In genomic region chr12:29241821-29242591, GRCh38 we compare ENCODE assay signal across 9 cellular contexts.
DNase-seq lines count a peak whose midpoint lies in the region; ATAC-seq, FAIRE-seq and TF ChIP-seq lines count a peak whose summit lies in the region.
"Had no signal": no experiment of that assay in that cellular context is flagged by ENCODE, and none has a peak within 500 bp of the region (broad histone marks: within the 10 kb centered on the region; RNA-seq: fewer than 3 reads in every experiment).

No MANE protein-coding gene starts in this region.

- peaks cover 9% of the 10 kb centered on the region for H3K4me1 ChIP-seq in foreskin keratinocyte
- no peaks in the 10 kb centered on the region for H3K4me1 ChIP-seq in pancreas

- H3K9me3 Mint-ChIP-seq in T-helper 2 cell treated with Interferon-gamma antibody and Interleukin-4, amounts not matched to agents 5 μg/mL and 100 μg/mL, for 36 hours, result no peaks in the 10 kb centered on the region
- peaks cover 0 to 3% (median 0%) of the 10 kb centered on the region in 6 donors for H3K9me3 Mint-ChIP-seq in immature natural killer cell

- H3K36me3 ChIP-seq in pancreas, result no peaks in the 10 kb centered on the region

- H3K36me3 Mint-ChIP-seq in T-helper 2 cell treated with Interferon-gamma antibody and Interleukin-4, amounts not matched to agents 5 μg/mL and 100 μg/mL, for 36 hours (ENCODE audit: low read depth), result no peaks in the 10 kb centered on the region
- H3K36me3 Mint-ChIP-seq in immature natural killer cell, result no peaks in the 10 kb centered on the region

- H3K4me3 ChIP-seq in pancreas, result no peak overlapping the region

- WGBS in pancreas, 2 donors, result 47 to 53% methylated on average over 7 of the region's 7 CpGs

- no peak overlapping the region for H3K27ac Mint-ChIP-seq in T-helper 2 cell treated with Interferon-gamma antibody and Interleukin-4, amounts not matched to agents 5 μg/mL and 100 μg/mL, for 36 hours
- H3K27ac Mint-ChIP-seq in immature natural killer cell, result no peak overlapping the region

- no peak overlapping the region for H3K4me3 Mint-ChIP-seq in T-helper 2 cell treated with Interferon-gamma antibody and Interleukin-4, amounts not matched to agents 5 μg/mL and 100 μg/mL, for 36 hours
- H3K4me3 Mint-ChIP-seq in immature natural killer cell, result no peak overlapping the region
- H3K4me3 Mint-ChIP-seq: T-cell had no signal

- H3K4me1 Mint-ChIP-seq in T-helper 2 cell treated with Interferon-gamma antibody and Interleukin-4, amounts not matched to agents 5 μg/mL and 100 μg/mL, for 36 hours (ENCODE audit: low read depth), result peaks cover 19% of the 10 kb centered on the region
- H3K4me1 Mint-ChIP-seq in immature natural killer cell, result no peaks in the 10 kb centered on the region

- intact Hi-C loops in pancreas (cut with DNase I), result no loop called here

- H3K27me3 Mint-ChIP-seq in T-helper 2 cell treated with Interferon-gamma antibody and Interleukin-4, amounts not matched to agents 5 μg/mL and 100 μg/mL, for 36 hours (ENCODE audit: low read depth), result no peaks in the 10 kb centered on the region
- H3K27me3 Mint-ChIP-seq in immature natural killer cell (ENCODE audit: low read depth in 3 of 3), result no peaks in the 10 kb centered on the region
- H3K27me3 Mint-ChIP-seq: T-cell had no signal

- H3K27me3 ChIP-seq in foreskin keratinocyte, result no peaks in the 10 kb centered on the region
- H3K27me3 ChIP-seq in pancreas, result peaks cover 0 to 4% (median 0%) of the 10 kb centered on the region in 4 donors

- TF ChIP-seq CTCF in foreskin keratinocyte (conservative IDR thresholded peaks at IDR 0.05) (peak; percentile 28), pancreas (IDR thresholded peaks at IDR 0.05) (no peak)

- ATAC-seq in GM19467 (IDR thresholded peaks at IDR 0.05; ENCODE audit: unreplicated experiment) (peak; percentile 64), HG03457 (IDR thresholded peaks at IDR 0.05; ENCODE audit: unreplicated experiment) (peak; percentile 89), foreskin keratinocyte (peak; percentile 84), pancreas (peak; percentile 31 to 92 (median 86))
- ATAC-seq: T-cell had no signal

- H3K27ac ChIP-seq in foreskin keratinocyte (no peak overlapping the region), pancreas (peak overlapping the region in 2 of 4 donors; percentile 24 to 43)

- peak; percentile 68 for FAIRE-seq in pancreas (lab: Jason Lieb, UNC)

- H3K9me3 ChIP-seq in pancreas, result no peaks in the 10 kb centered on the region

- DNase-seq in EL, result peak; percentile 61
- DNase-seq in T-helper 2 cell treated with Interferon-gamma antibody and Interleukin-4, amounts not matched to agents 5 μg/mL and 100 μg/mL, for 36 hours (ENCODE audit: low spot score), result peak; percentile 24
- peak; percentile 73 to 79 for DNase-seq in foreskin keratinocyte
- peak in 1 of 6 donors; percentile 18 for DNase-seq in pancreas
- DNase-seq in NCI-H1930 (lab: John Stamatoyannopoulos, UW), result no peak
- no peak for DNase-seq in immature natural killer cell

Comparison
In these comparisons a context has a peak if more than half of its experiments do, and no peak if none do; other contexts are left out.
1. DNase-seq: peak in EL (single experiment), T-helper 2 cell treated with Interferon-gamma antibody and Interleukin-4, amounts not matched to agents 5 μg/mL and 100 μg/mL, for 36 hours (single experiment) and foreskin keratinocyte (2 of 2); none in NCI-H1930 (0 of 2) and immature natural killer cell (0 of 3).
2. Peak in every context shown above with its lines, with median percentiles within 50 percentile points of each other: ATAC-seq.